In the genomic region with DNA sequence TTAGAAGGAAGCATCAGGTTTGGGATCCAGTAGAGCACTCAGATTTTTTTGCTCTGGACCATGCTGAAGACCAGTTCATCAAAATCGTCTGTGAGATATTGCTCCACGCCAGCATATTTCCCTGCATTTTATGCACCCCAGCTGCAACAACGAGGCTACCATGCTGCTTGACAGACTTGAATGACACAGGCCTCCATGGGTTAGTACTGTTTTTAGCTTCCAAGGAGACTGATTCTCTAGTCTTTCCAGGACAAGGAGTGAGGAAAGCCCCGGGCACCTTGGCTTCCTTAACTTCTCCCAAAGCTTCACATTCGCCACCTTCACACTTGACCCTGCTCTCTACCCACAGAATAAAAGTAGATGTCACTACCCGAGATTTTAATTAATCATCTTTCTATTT, we compare ENCODE assay signal across 4 cellular contexts. TPM values are rescaled to one million over a fixed set of nuclear protein-coding genes. Genes with fewer than 3 reads are reported as not detected.
"Had no signal": no experiment of that assay in that cellular context is flagged by ENCODE, and none has a peak within 500 bp of the region (broad histone marks: within the 10 kb centered on the region; RNA-seq: fewer than 3 reads in every experiment).

No MANE protein-coding gene starts in this region.

- H3K4me3 ChIP-seq: GM12878 had no signal

- DNase-seq: GDM1, GF-D8 had no signal

RNA-seq across cellular contexts. Expression of a gene that starts 17.5 kb away (rescaled TPM):
- total RNA-seq: G401, GM12878 had no signal
- polyA plus RNA-seq: GM12878 had no signal
